6 cellular contexts compared by ENCODE assay signal in genomic region chr16:57485091-57485915, GRCh38. TPM values are rescaled to one million over a fixed set of nuclear protein-coding genes. Genes with fewer than 3 reads are reported as not detected.
DNase-seq lines count a peak whose midpoint lies in the region; ATAC-seq and TF ChIP-seq lines count a peak whose summit lies in the region.

No MANE protein-coding gene starts in this region.

- peak overlapping the region; percentile 68; the same call in 1 of the 2 replicates for H3K4me2 ChIP-seq in OCI-LY1 (ENCODE audit: low read length)

- no peaks in the 10 kb centered on the region for H3K36me3 ChIP-seq in OCI-LY1 (ENCODE audit: insufficient read depth, low read length)
- peaks cover 0 to 5% of the 10 kb centered on the region in 2 donors for H3K36me3 ChIP-seq in esophagus (ENCODE audit: control insufficient read depth in 2 of 2, insufficient read depth in 2 of 2, low read length in 1 of 2)
- no peaks in the 10 kb centered on the region for H3K36me3 ChIP-seq in skeletal muscle tissue (ENCODE audit: control insufficient read depth in 3 of 3, insufficient read depth in 3 of 3, low read length in 3 of 3)

- no peak for TF ChIP-seq CTCF in OCI-LY1 (IDR thresholded peaks at IDR 0.05; ENCODE audit: low read length)

- H3K27ac ChIP-seq in OCI-LY1 (ENCODE audit: low read depth, low read length, poor library complexity, severe bottlenecking), result no peak overlapping the region
- H3K27ac ChIP-seq in esophagus (ENCODE audit: low read depth in 2 of 2, low read length in 1 of 2), result peak overlapping the region; percentile 79 to 90
- peak overlapping the region; percentile 40 for H3K27ac ChIP-seq in skeletal muscle tissue (ENCODE audit: low read depth, low read length)

- peaks cover 5% of the 10 kb centered on the region for H3K4me1 ChIP-seq in OCI-LY1 (ENCODE audit: insufficient read depth, low read length, severe bottlenecking)
- H3K4me1 ChIP-seq in esophagus (ENCODE audit: control insufficient read depth in 2 of 2, insufficient read depth in 2 of 2, low read length in 1 of 2), result peaks cover 19 to 27% of the 10 kb centered on the region in 2 donors
- H3K4me1 ChIP-seq in skeletal muscle tissue (ENCODE audit: control insufficient read depth in 3 of 3, insufficient read depth in 3 of 3, low read length in 3 of 3), result peaks cover 10 to 20% (median 19%) of the 10 kb centered on the region in 3 donors

- no peaks in the 10 kb centered on the region for H3K9me3 ChIP-seq in OCI-LY1 (ENCODE audit: low read length)
- H3K9me3 ChIP-seq in esophagus (ENCODE audit: control insufficient read depth in 2 of 2, insufficient read depth in 1 of 2, low read depth in 1 of 2, low read length in 1 of 2), result no peaks in the 10 kb centered on the region
- H3K9me3 ChIP-seq in skeletal muscle tissue (ENCODE audit: control insufficient read depth in 3 of 3, low read length in 3 of 3), result no peaks in the 10 kb centered on the region

- H3K4me3 ChIP-seq in OCI-LY1 (ENCODE audit: low read depth, low read length, poor library complexity, severe bottlenecking), result peak overlapping the region; percentile 51
- peak overlapping the region; percentile 89 to 93 for H3K4me3 ChIP-seq in esophagus (ENCODE audit: low read depth in 1 of 2, low read length in 2 of 2)
- H3K4me3 ChIP-seq in skeletal muscle tissue (ENCODE audit: low read length in 3 of 3), result peak overlapping the region; percentile 74 to 75 (median 74)

- H3K9me2 ChIP-seq in OCI-LY1 (ENCODE audit: low read depth, low read length), result no peaks in the 10 kb centered on the region

- H3K9ac ChIP-seq in OCI-LY1 (ENCODE audit: low read length), result no peak overlapping the region
- peak overlapping the region; percentile 33 to 79 (median 70) for H3K9ac ChIP-seq in skeletal muscle tissue (ENCODE audit: low read depth in 1 of 3, low read length in 3 of 3)

- ATAC-seq in GM18909 (IDR thresholded peaks at IDR 0.05; ENCODE audit: poor library complexity, unreplicated experiment) (no peak), GM19351 (IDR thresholded peaks at IDR 0.05; ENCODE audit: unreplicated experiment) (no peak)

- DNase-seq in stimulated activated CD4-positive, alpha-beta T cell treated with anti-CD3 and anti-CD28 coated beads, Interleukin-15, amount 100 ng/mL, for 24 hours, result no peak

- H3F3A ChIP-seq in OCI-LY1 (ENCODE audit: insufficient read depth, low read length), result no peaks in the 10 kb centered on the region

- no peaks in the 10 kb centered on the region for H3K79me2 ChIP-seq in OCI-LY1 (ENCODE audit: insufficient read depth, low read length)

- H2AFZ ChIP-seq in OCI-LY1 (ENCODE audit: low read length), result no peak overlapping the region

- H3K27me3 ChIP-seq in OCI-LY1 (ENCODE audit: insufficient read depth, low read length) (peaks cover 6% of the 10 kb centered on the region), esophagus (ENCODE audit: control insufficient read depth in 1 of 2, insufficient read depth in 2 of 2, low read length in 2 of 2) (no peaks in the 10 kb centered on the region), skeletal muscle tissue (ENCODE audit: control insufficient read depth in 3 of 3, insufficient read depth in 3 of 3, low read length in 3 of 3) (peaks cover 0 to 6% (median 2%) of the 10 kb centered on the region in 3 donors)

- WGBS in esophagus, 2 donors, result 51 to 62% methylated on average over 14 of the region's 14 CpGs

- no peaks in the 10 kb centered on the region for H4K20me1 ChIP-seq in OCI-LY1 (ENCODE audit: insufficient read depth, low read length)

RNA-seq across cellular contexts. Expression of gene DOK4, which starts 1.0 kb away (rescaled TPM):
- polyA plus RNA-seq in esophagus, result 10 to 100 TPM; 27.6 to 33.7 TPM
- 6.8 TPM for total RNA-seq in skeletal muscle tissue

RNA-seq across cellular contexts. Expression of gene POLR2C, which starts 22.8 kb away (rescaled TPM):
- polyA plus RNA-seq in esophagus, result 10 to 100 TPM; 18.5 to 34.0 TPM
- total RNA-seq in skeletal muscle tissue, result 62.6 TPM

RNA-seq across cellular contexts. Expression of gene COQ9, which starts 38.0 kb away (rescaled TPM):
- 10 to 100 TPM; 56.1 to 70.3 TPM for polyA plus RNA-seq in esophagus
- 32.9 TPM for total RNA-seq in skeletal muscle tissue

RNA-seq across cellular contexts. Expression of gene CIAPIN1, which starts 38.1 kb away (rescaled TPM):
- polyA plus RNA-seq in esophagus, result 10 to 100 TPM; 11.7 to 31.6 TPM
- total RNA-seq in skeletal muscle tissue, result 56.9 TPM

RNA-seq across cellular contexts. Expression of gene CCDC102A, which starts 51.1 kb away (rescaled TPM):
- 1 to 10 TPM; 2.6 TPM for polyA plus RNA-seq in esophagus
- 7.8 TPM for total RNA-seq in skeletal muscle tissue
